Comparison of ENCODE assay signal across 13 cellular contexts in genomic region chr9:108543251-108543768, GRCh38.
DNase-seq lines count a peak whose midpoint lies in the region; ATAC-seq and TF ChIP-seq lines count a peak whose summit lies in the region.
"Had no signal": no experiment of that assay in that cellular context is flagged by ENCODE, and none has a peak within 500 bp of the region (broad histone marks: within the 10 kb centered on the region; RNA-seq: fewer than 3 reads in every experiment).

No MANE protein-coding gene starts in this region.

- H3K9me2 ChIP-seq in PC-3 (replicated peaks; ENCODE audit: low read length): no peaks in the 10 kb centered on the region

- H3K27ac ChIP-seq in PC-3 (ENCODE audit: low read length): peak overlapping the region; percentile 98
- H3K27ac ChIP-seq in foreskin keratinocyte: peak overlapping the region; percentile 89
- H3K27ac ChIP-seq: SK-N-MC, spleen had no signal

- H3K4me1 ChIP-seq in PC-3 (ENCODE audit: insufficient read depth, low read length) (peaks cover 22% of the 10 kb centered on the region), foreskin keratinocyte (peaks cover 17% of the 10 kb centered on the region)
- H3K4me1 ChIP-seq: spleen had no signal

- H3K9me3 ChIP-seq in PC-3 (ENCODE audit: low read length): no peaks in the 10 kb centered on the region
- H3K9me3 ChIP-seq: spleen had no signal

- H3K4me3 ChIP-seq in BJ (ENCODE audit: low read depth, low read length) (no peak overlapping the region), PC-3 (ENCODE audit: low read length) (no peak overlapping the region)
- H3K4me3 ChIP-seq: SK-N-MC, spleen had no signal

- no peaks in the 10 kb centered on the region for H3F3A ChIP-seq in PC-3 (ENCODE audit: low read length, unreplicated experiment)

- POLR2A ChIA-PET in BJ (lab: Charles Lee) (no interaction called here), PC-3 (lab: Charles Lee; ENCODE audit: unreplicated experiment) (interaction anchor here (0.6 kb wide), 1 partner anchor 469 kb away, joined by 6 read pairs; no protein-coding TSS in a partner anchor)

- BruUV-seq in PC-3 (replicated peaks; lab: Mats Ljungman, UMichigan): no TSS peak

- peak overlapping the region; percentile 86 for H3K9ac ChIP-seq in PC-3 (ENCODE audit: low read length)

- H3K4me2 ChIP-seq in PC-3 (ENCODE audit: low read length): peak overlapping the region; percentile 71

- H2AFZ ChIP-seq in PC-3 (ENCODE audit: low read length): no peak overlapping the region

- CTCF ChIA-PET in BJ (lab: Yijun Ruan, JAX) (interaction anchor here (0.6 to 1.7 kb wide), 3 partner anchors 9 to 343 kb away, joined by 3 read pairs; no protein-coding TSS in a partner anchor), PC-3 (lab: Charles Lee) (interaction anchor here (0.6 kb wide), 1 partner anchor 8 kb away, joined by 3 read pairs; no protein-coding TSS in a partner anchor)

- DNase-seq in BJ (ENCODE audit: low read depth) (peak; percentile 13), HK-2 (ENCODE audit: unreplicated experiment) (peak; percentile 18), PC-3 (peak; percentile 92), foreskin keratinocyte (peak; percentile 99)
- DNase-seq in activated CD4-positive, alpha-beta T cell treated with anti-CD3 and anti-CD28 coated beads, Interleukin-2, amount 50 U/mL, for 1 hour: no peak
- DNase-seq: activated CD8-positive, alpha-beta memory T cell treated with anti-CD3 and anti-CD28 coated beads for 24 hours; naive B cell; spleen; stimulated activated CD8-positive, alpha-beta memory T cell treated with anti-CD3 and anti-CD28 coated beads, Interleukin-4, amount 100 ng/mL, for 48 hours had no signal

- intact Hi-C loops in PC-3 (cut with micrococcal nuclease): no loop called here

- no peaks in the 10 kb centered on the region for H3K79me2 ChIP-seq in PC-3 (ENCODE audit: low read length)

- H4K20me1 ChIP-seq in PC-3 (ENCODE audit: low read length): no peaks in the 10 kb centered on the region

- no peaks in the 10 kb centered on the region; the same call in none of the 2 replicates for H3K27me3 ChIP-seq in BJ (ENCODE audit: control insufficient read depth, insufficient read depth, low read length)
- no peaks in the 10 kb centered on the region for H3K27me3 ChIP-seq in PC-3 (ENCODE audit: low read length)
- no peaks in the 10 kb centered on the region for H3K27me3 ChIP-seq in foreskin keratinocyte
- H3K27me3 ChIP-seq: spleen had no signal

- H3K36me3 ChIP-seq in BJ (ENCODE audit: control insufficient read depth, insufficient read depth, low read length): no peaks in the 10 kb centered on the region
- H3K36me3 ChIP-seq in PC-3 (ENCODE audit: low read depth, low read length): no peaks in the 10 kb centered on the region
- H3K36me3 ChIP-seq: spleen had no signal

- TF ChIP-seq CTCF in BJ (IDR thresholded peaks at IDR 0.05; ENCODE audit: insufficient read depth, low read depth, low read length) (no peak), PC-3 (conservative IDR thresholded peaks at IDR 0.05; ENCODE audit: low read depth, low read length) (no peak), foreskin keratinocyte (conservative IDR thresholded peaks at IDR 0.05) (peak; percentile 26)

- ATAC-seq in PC-3: peak; percentile 94
- ATAC-seq in foreskin keratinocyte: peak; percentile 95
- no peak for ATAC-seq in activated CD4-positive, CD25-positive, alpha-beta regulatory T cell treated with anti-CD3 and anti-CD28 coated beads, Interleukin-2, amount 50 U/mL, for 24 hours
- ATAC-seq in GM18519 (IDR thresholded peaks at IDR 0.05; ENCODE audit: low FRiP score, unreplicated experiment): no peak
- ATAC-seq in HG03280 (IDR thresholded peaks at IDR 0.05; ENCODE audit: unreplicated experiment): no peak

Comparison
In these comparisons a context has a peak if more than half of its experiments do, and no peak if none do; other contexts are left out.
1. ATAC-seq: peak in PC-3 (single experiment) and foreskin keratinocyte (single experiment); none in activated CD4-positive, CD25-positive, alpha-beta regulatory T cell treated with anti-CD3 and anti-CD28 coated beads, Interleukin-2, amount 50 U/mL, for 24 hours (0 of 2), GM18519 (single experiment) and HG03280 (single experiment).